1 cellular context compared by ENCODE assay signal in the genomic region with DNA sequence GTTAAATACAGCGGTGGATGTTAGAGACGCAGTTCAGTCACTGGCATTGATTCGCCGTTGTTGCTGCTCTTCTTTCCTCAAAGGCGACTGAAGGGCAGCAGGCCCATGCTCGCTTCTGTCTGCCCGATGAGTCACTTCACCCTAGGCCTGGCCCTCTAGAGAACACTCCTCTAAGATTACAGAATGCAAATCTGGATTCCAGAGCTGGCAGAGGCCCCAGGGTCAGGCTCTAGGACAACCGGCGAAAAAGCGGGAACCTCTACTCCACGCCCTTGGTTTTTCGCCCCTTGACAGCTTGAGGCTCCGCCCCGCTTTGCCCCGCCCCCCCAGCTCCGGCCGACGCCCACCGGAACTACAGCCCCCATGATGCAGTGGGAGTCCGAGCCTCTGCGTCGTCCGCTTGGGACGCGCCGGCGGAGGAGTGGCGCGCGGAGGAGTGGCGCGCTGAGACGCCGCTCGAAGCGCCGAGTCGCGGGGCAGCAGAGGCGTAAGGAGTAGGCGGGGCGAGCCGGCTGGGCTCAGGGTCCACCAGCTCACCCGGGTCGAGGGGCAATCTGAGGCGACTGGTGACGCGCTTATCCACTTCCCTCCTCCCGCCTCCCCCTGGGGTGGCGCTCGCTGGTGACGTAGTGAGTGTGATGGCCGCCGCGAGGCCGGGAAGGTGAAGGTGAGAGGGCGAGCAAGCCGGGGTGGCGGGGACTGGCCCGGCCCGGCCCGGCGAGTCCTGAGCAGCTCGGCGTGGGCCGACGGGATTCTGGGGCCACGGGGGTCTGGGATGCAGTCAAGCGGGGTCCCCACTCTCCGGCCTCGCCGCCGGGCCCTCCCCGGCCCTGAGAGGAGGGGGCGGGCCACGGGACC.
A peak's percentile ranks its signal among the peaks of the same experiment; 100 is the strongest.
TF ChIP-seq lines count a peak whose summit lies in the region.

A gene (plus strand): TSS at position 627 of the 858 bp plus-strand sequence. CDS start 8,725 bp downstream, outside the sequence.

TF ChIP-seq in HepG2, 621 proteins besides CTCF, POLR2A, EP300 and RAD21 (continued from another document):
- TF ChIP-seq, protein P1, sequence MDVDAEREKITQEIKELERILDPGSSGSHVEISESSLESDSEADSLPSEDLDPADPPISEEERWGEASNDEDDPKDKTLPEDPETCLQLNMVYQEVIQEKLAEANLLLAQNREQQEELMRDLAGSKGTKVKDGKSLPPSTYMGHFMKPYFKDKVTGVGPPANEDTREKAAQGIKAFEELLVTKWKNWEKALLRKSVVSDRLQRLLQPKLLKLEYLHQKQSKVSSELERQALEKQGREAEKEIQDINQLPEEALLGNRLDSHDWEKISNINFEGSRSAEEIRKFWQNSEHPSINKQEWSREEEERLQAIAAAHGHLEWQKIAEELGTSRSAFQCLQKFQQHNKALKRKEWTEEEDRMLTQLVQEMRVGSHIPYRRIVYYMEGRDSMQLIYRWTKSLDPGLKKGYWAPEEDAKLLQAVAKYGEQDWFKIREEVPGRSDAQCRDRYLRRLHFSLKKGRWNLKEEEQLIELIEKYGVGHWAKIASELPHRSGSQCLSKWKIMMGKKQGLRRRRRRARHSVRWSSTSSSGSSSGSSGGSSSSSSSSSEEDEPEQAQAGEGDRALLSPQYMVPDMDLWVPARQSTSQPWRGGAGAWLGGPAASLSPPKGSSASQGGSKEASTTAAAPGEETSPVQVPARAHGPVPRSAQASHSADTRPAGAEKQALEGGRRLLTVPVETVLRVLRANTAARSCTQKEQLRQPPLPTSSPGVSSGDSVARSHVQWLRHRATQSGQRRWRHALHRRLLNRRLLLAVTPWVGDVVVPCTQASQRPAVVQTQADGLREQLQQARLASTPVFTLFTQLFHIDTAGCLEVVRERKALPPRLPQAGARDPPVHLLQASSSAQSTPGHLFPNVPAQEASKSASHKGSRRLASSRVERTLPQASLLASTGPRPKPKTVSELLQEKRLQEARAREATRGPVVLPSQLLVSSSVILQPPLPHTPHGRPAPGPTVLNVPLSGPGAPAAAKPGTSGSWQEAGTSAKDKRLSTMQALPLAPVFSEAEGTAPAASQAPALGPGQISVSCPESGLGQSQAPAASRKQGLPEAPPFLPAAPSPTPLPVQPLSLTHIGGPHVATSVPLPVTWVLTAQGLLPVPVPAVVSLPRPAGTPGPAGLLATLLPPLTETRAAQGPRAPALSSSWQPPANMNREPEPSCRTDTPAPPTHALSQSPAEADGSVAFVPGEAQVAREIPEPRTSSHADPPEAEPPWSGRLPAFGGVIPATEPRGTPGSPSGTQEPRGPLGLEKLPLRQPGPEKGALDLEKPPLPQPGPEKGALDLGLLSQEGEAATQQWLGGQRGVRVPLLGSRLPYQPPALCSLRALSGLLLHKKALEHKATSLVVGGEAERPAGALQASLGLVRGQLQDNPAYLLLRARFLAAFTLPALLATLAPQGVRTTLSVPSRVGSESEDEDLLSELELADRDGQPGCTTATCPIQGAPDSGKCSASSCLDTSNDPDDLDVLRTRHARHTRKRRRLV (CRISPR knock-in tag; IDR thresholded peaks at IDR 0.05) = peak; percentile 87
- no peak for TF ChIP-seq RNF2 (conservative IDR thresholded peaks at IDR 0.05; ENCODE audit: low read depth)
- peak; percentile 53; the same call in 1 of the 2 replicates for TF ChIP-seq ZNF782 (CRISPR knock-in tag; IDR thresholded peaks at IDR 0.05; ENCODE audit: borderline replicate concordance)
- TF ChIP-seq, protein P2, sequence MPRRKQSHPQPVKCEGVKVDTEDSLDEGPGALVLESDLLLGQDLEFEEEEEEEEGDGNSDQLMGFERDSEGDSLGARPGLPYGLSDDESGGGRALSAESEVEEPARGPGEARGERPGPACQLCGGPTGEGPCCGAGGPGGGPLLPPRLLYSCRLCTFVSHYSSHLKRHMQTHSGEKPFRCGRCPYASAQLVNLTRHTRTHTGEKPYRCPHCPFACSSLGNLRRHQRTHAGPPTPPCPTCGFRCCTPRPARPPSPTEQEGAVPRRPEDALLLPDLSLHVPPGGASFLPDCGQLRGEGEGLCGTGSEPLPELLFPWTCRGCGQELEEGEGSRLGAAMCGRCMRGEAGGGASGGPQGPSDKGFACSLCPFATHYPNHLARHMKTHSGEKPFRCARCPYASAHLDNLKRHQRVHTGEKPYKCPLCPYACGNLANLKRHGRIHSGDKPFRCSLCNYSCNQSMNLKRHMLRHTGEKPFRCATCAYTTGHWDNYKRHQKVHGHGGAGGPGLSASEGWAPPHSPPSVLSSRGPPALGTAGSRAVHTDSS (CRISPR knock-in tag; conservative IDR thresholded peaks at IDR 0.05) = no peak
- no peak; the same call in 1 of the 2 replicates for TF ChIP-seq ZNF33B (CRISPR knock-in tag; IDR thresholded peaks at IDR 0.05)
